In genomic region chr2:54187331-54187730, GRCh38 we compare ENCODE assay signal across 21 cellular contexts.
A peak's percentile ranks its signal among the peaks of the same experiment; 100 is the strongest.
DNase-seq lines count a peak whose midpoint lies in the region; ATAC-seq, FAIRE-seq and TF ChIP-seq lines count a peak whose summit lies in the region.
"Had no signal": no experiment of that assay in that cellular context is flagged by ENCODE, and none has a peak within 500 bp of the region (broad histone marks: within the 10 kb centered on the region; RNA-seq: fewer than 3 reads in every experiment).

No MANE protein-coding gene starts in this region.

- intact Hi-C loops in HepG2 (cut with micrococcal nuclease; ENCODE audit: unreplicated experiment) (no loop called here), right lobe of liver (cut with DNase I) (no loop called here)

- DNase-seq in HepG2 (ENCODE audit: low spot score) (peak; percentile 43), right lobe of liver (no peak), memory B cell (ENCODE audit: low spot score in 2 of 2) (no peak), urothelium cell line (ENCODE audit: low spot score) (no peak), smooth muscle cell (lab: John Stamatoyannopoulos, UW; ENCODE audit: unreplicated experiment) (no peak)
- DNase-seq: AML-193; Caco-2; Calu3; CD4-positive, alpha-beta T cell; CD8-positive, alpha-beta T cell; DMS79 treated with DMSO at 0.1 percent for 48 hours; GF-D8 had no signal

- no peak for FAIRE-seq in HepG2 (lab: Jason Lieb, UNC)
- FAIRE-seq in urothelium cell line (lab: Jason Lieb, UNC): peak; percentile 68
- FAIRE-seq: A549, D721Med, G401.6, GM12891 had no signal

- no peaks in the 10 kb centered on the region for H3K9me3 Mint-ChIP-seq in memory B cell
- H3K9me3 Mint-ChIP-seq: CD4-positive, alpha-beta T cell had no signal

- no TSS peak for BruUV-seq in HepG2 (replicated peaks; lab: Mats Ljungman, UMichigan)

- TF ChIP-seq POLR2A in HepG2 (IDR thresholded peaks at IDR 0.05; ENCODE audit: insufficient read depth in 1 of 2, low read depth in 2 of 2, low read length in 2 of 2): no peak
- TF ChIP-seq POLR2A in right lobe of liver (IDR thresholded peaks at IDR 0.05): no peak

- H3K36me3 ChIP-seq in HepG2 (replicated peaks in 1 of 2; ENCODE audit: control insufficient read depth in 1 of 2, insufficient read depth in 2 of 2, low read length in 2 of 2) (no peaks in the 10 kb centered on the region), right lobe of liver (no peaks in the 10 kb centered on the region), smooth muscle cell (ENCODE audit: low read depth) (no peaks in the 10 kb centered on the region)
- H3K36me3 ChIP-seq: BLaER1 treated with 17β-estradiol and CSF1 and Interleukin-3, amounts not matched to agents 10 nM and 100 nM had no signal

- H3K79me2 ChIP-seq in HepG2 (ENCODE audit: insufficient read depth, low read length) (no peaks in the 10 kb centered on the region), smooth muscle cell (ENCODE audit: low read depth) (no peaks in the 10 kb centered on the region)

- no peak for TF ChIP-seq CTCF in HepG2 (CRISPR knock-in tag; IDR thresholded peaks at IDR 0.05)
- TF ChIP-seq CTCF in right lobe of liver (IDR thresholded peaks at IDR 0.05): no peak
- TF ChIP-seq CTCF in smooth muscle cell (IDR thresholded peaks at IDR 0.05; ENCODE audit: borderline replicate concordance, insufficient read depth, poor library complexity, severe bottlenecking): no peak

- H3K4me1 ChIP-seq in HepG2 (ENCODE audit: insufficient read depth, low read length) (peaks cover 12% of the 10 kb centered on the region), right lobe of liver (no peaks in the 10 kb centered on the region), smooth muscle cell (ENCODE audit: low read depth) (no peaks in the 10 kb centered on the region)
- H3K4me1 ChIP-seq: A549; BLaER1 treated with 17β-estradiol and CSF1 and Interleukin-3, amounts not matched to agents 10 nM and 100 nM; Caco-2 had no signal

- H3K27ac Mint-ChIP-seq in memory B cell: peak overlapping the region; percentile 33
- H3K27ac Mint-ChIP-seq: B cell; CD4-positive, alpha-beta T cell; CD8-positive, alpha-beta T cell had no signal

- ATAC-seq in HepG2 (peak; percentile 64), right lobe of liver (no peak), memory B cell (ENCODE audit: low read depth) (no peak), GM18870 (IDR thresholded peaks at IDR 0.05; ENCODE audit: unreplicated experiment) (no peak)
- ATAC-seq: A549; CD8-positive, alpha-beta T cell had no signal

- no peaks in the 10 kb centered on the region for H3K9me3 ChIP-seq in HepG2 (ENCODE audit: low read length)
- no peaks in the 10 kb centered on the region for H3K9me3 ChIP-seq in right lobe of liver
- no peaks in the 10 kb centered on the region for H3K9me3 ChIP-seq in smooth muscle cell (replicated peaks; ENCODE audit: low read depth)
- H3K9me3 ChIP-seq: A549, Caco-2 had no signal

- H3K4me3 Mint-ChIP-seq in memory B cell: no peak overlapping the region
- H3K4me3 Mint-ChIP-seq: B cell; CD4-positive, alpha-beta T cell; CD8-positive, alpha-beta T cell had no signal

- in situ Hi-C loops in HepG2 (cut with HindIII; ENCODE audit: extremely low pct_ligation_motif_present, low pct_unique_long_range_greater_than_20kb): no loop called here

- H3K27me3 Mint-ChIP-seq in memory B cell: no peaks in the 10 kb centered on the region
- H3K27me3 Mint-ChIP-seq: B cell; CD4-positive, alpha-beta T cell had no signal

- H4K20me1 ChIP-seq in HepG2 (ENCODE audit: insufficient read depth, low read length): no peaks in the 10 kb centered on the region
- no peaks in the 10 kb centered on the region for H4K20me1 ChIP-seq in smooth muscle cell (ENCODE audit: low read depth)
- H4K20me1 ChIP-seq: BLaER1 treated with 17β-estradiol and CSF1 and Interleukin-3, amounts not matched to agents 10 nM and 100 nM had no signal

- no peak overlapping the region for H3K27ac ChIP-seq in HepG2 (ENCODE audit: extremely low read length, insufficient read depth, low read length)
- no peak overlapping the region for H3K27ac ChIP-seq in right lobe of liver
- H3K27ac ChIP-seq in smooth muscle cell (ENCODE audit: low read depth): no peak overlapping the region
- H3K27ac ChIP-seq: 22Rv1; A549; BLaER1 treated with 17β-estradiol and CSF1 and Interleukin-3, amounts not matched to agents 10 nM and 100 nM; C4-2B had no signal

- H3K4me2 ChIP-seq in HepG2 (ENCODE audit: low read depth, low read length) (no peak overlapping the region), smooth muscle cell (no peak overlapping the region)
- H3K4me2 ChIP-seq: A549; BLaER1 treated with 17β-estradiol and CSF1 and Interleukin-3, amounts not matched to agents 10 nM and 100 nM had no signal

- POLR2A ChIA-PET in HepG2 (lab: Yijun Ruan, JAX): no interaction called here

- peaks cover 10% of the 10 kb centered on the region for H3K4me1 Mint-ChIP-seq in memory B cell
- H3K4me1 Mint-ChIP-seq: B cell had no signal

- CTCF ChIA-PET in HepG2 (lab: Yijun Ruan, JAX; ENCODE audit: low intra/inter-chr PET ratio, low total read pairs): no interaction called here

- H2AFZ ChIP-seq in HepG2 (ENCODE audit: low read length) (no peak overlapping the region), smooth muscle cell (ENCODE audit: low read depth) (no peak overlapping the region)

- no peak overlapping the region for H3K9ac ChIP-seq in HepG2 (ENCODE audit: insufficient read depth, low read depth, low read length)
- no peak overlapping the region for H3K9ac ChIP-seq in smooth muscle cell (ENCODE audit: low read depth)
- H3K9ac ChIP-seq: BLaER1 treated with 17β-estradiol and CSF1 and Interleukin-3, amounts not matched to agents 10 nM and 100 nM had no signal

- H3K36me3 Mint-ChIP-seq in memory B cell: peaks cover 17% of the 10 kb centered on the region

- 90% methylated on average over 5 of the region's 5 CpGs for WGBS in HepG2 (ENCODE audit: low lambda C conversion rate)
- WGBS in right lobe of liver (ENCODE audit: insufficient coverage, low coverage, low lambda C conversion rate, missing lambda C conversion rate): 77% methylated on average over 3 of the region's 5 CpGs
- WGBS in smooth muscle cell (ENCODE audit: low lambda C conversion rate): 82% methylated on average over 5 of the region's 5 CpGs

- TF ChIP-seq EP300 in HepG2 (IDR thresholded peaks at IDR 0.05; ENCODE audit: low read depth in 2 of 2, low read length in 2 of 2): no peak
- TF ChIP-seq EP300 in HepG2 (CRISPR knock-in tag; IDR thresholded peaks at IDR 0.05; ENCODE audit: borderline replicate concordance): no peak

- no peak for TF ChIP-seq RAD21 in HepG2 (CRISPR knock-in tag; IDR thresholded peaks at IDR 0.05)

- H3K27me3 ChIP-seq in HepG2 (ENCODE audit: control insufficient read depth in 1 of 2, insufficient read depth in 2 of 2, low read length in 2 of 2) (no peaks in the 10 kb centered on the region), right lobe of liver (no peaks in the 10 kb centered on the region), smooth muscle cell (ENCODE audit: low read depth) (no peaks in the 10 kb centered on the region)
- H3K27me3 ChIP-seq: BLaER1 treated with 17β-estradiol and CSF1 and Interleukin-3, amounts not matched to agents 10 nM and 100 nM had no signal

- no peak overlapping the region for H3K4me3 ChIP-seq in HepG2 (replicated peaks in 1 of 3; ENCODE audit: insufficient read depth in 1 of 3, low read depth in 2 of 3, low read length in 3 of 3)
- no peak overlapping the region for H3K4me3 ChIP-seq in right lobe of liver
- H3K4me3 ChIP-seq in smooth muscle cell: no peak overlapping the region
- H3K4me3 ChIP-seq: A549; BLaER1 treated with 17β-estradiol and CSF1 and Interleukin-3, amounts not matched to agents 10 nM and 100 nM had no signal

- H3F3A ChIP-seq in smooth muscle cell (ENCODE audit: low read depth): no peaks in the 10 kb centered on the region

TF ChIP-seq in HepG2, 621 proteins besides CTCF, POLR2A, EP300 and RAD21 (continues in another document):
- no peak for TF ChIP-seq FOXJ3 (CRISPR knock-in tag; IDR thresholded peaks at IDR 0.05; ENCODE audit: borderline replicate concordance)
- TF ChIP-seq ZNF768 (CRISPR knock-in tag; IDR thresholded peaks at IDR 0.05): no peak
- no peak for TF ChIP-seq ZZZ3 (CRISPR knock-in tag; IDR thresholded peaks at IDR 0.05; ENCODE audit: borderline replicate concordance)
- 0 out of 2 replicates have a peak, but pooled peaks have one; percentile 29 for TF ChIP-seq HNF4G (IDR thresholded peaks at IDR 0.05; ENCODE audit: borderline replicate concordance, low read depth, low read length)
- TF ChIP-seq HNF4G (CRISPR knock-in tag; IDR thresholded peaks at IDR 0.05; ENCODE audit: borderline replicate concordance, low read depth): no peak
- no peak for TF ChIP-seq ATF3 (CRISPR knock-in tag; IDR thresholded peaks at IDR 0.05)
- no peak for TF ChIP-seq ESRRA (CRISPR knock-in tag; IDR thresholded peaks at IDR 0.05; ENCODE audit: low read depth)
- TF ChIP-seq THRA (CRISPR knock-in tag; IDR thresholded peaks at IDR 0.05; ENCODE audit: borderline replicate concordance): no peak
